ENCODE assay signal across 19 cellular contexts in the genomic region with DNA sequence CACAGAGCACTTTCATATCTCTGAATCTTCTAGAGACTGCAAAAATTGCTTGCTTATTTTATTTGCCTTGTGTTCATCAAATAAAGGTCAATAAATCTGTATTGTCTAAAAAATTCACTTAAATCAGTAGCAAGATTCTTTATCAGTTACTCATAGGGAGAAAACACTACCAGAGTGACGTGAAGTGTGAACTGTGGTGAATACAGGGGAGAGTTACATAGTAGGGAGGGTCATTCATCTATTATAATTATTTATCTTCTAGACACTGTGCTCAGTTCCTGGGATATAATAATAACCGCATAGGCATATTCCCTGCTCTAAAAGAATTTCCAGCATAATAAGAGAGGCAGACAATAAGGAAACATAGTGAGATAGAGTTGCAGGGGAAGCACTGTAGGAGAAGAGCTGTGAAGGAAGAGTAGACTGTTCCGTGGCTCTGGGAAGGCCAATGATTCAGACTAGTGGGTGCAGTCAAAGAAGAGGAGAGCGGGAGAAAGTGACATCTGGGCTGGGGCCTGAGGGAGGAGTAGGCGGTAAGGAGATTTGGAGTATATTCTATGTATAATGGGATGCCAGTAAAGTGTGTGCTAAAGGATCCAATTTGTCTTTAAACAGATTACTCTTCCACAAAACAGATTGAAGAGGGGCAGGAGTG.
A peak's percentile ranks its signal among the peaks of the same experiment; 100 is the strongest.
DNase-seq lines count a peak whose midpoint lies in the region; ATAC-seq and TF ChIP-seq lines count a peak whose summit lies in the region.
"Had no signal": no experiment of that assay in that cellular context is flagged by ENCODE, and none has a peak within 500 bp of the region (broad histone marks: within the 10 kb centered on the region; RNA-seq: fewer than 3 reads in every experiment).

No MANE protein-coding gene starts in this region.

- H3K27me3 Mint-ChIP-seq in activated CD8-positive, alpha-beta T cell treated with anti-CD3 and anti-CD28 coated beads for 36 hours = peaks cover 3% of the 10 kb centered on the region
- H3K27me3 Mint-ChIP-seq in naive thymus-derived CD4-positive, alpha-beta T cell = peaks cover 0 to 9% (median 3%) of the 10 kb centered on the region in 5 donors

- peaks cover 9% of the 10 kb centered on the region for H3K4me1 Mint-ChIP-seq in activated CD8-positive, alpha-beta T cell treated with anti-CD3 and anti-CD28 coated beads for 36 hours (ENCODE audit: low read depth)
- H3K4me1 Mint-ChIP-seq in naive thymus-derived CD4-positive, alpha-beta T cell = peaks cover 6 to 14% (median 12%) of the 10 kb centered on the region in 7 donors
- H3K4me1 Mint-ChIP-seq: CD14-positive monocyte had no signal

- no peak overlapping the region for H3K4me3 ChIP-seq in WERI-Rb-1 (ENCODE audit: low read depth, low read length)
- H3K4me3 ChIP-seq in choroid plexus epithelial cell (ENCODE audit: low read depth, low read length) = no peak overlapping the region
- H3K4me3 ChIP-seq in naive thymus-derived CD4-positive, alpha-beta T cell (ENCODE audit: low read length) = no peak overlapping the region
- H3K4me3 ChIP-seq: BLaER1 had no signal

- H3K9me3 ChIP-seq in WERI-Rb-1 (ENCODE audit: severe bottlenecking) = no peaks in the 10 kb centered on the region
- no peaks in the 10 kb centered on the region for H3K9me3 ChIP-seq in naive thymus-derived CD4-positive, alpha-beta T cell (ENCODE audit: control insufficient read depth in 2 of 3, low read length in 3 of 3)
- H3K9me3 ChIP-seq: BLaER1 had no signal

- no peaks in the 10 kb centered on the region for H3K27me3 ChIP-seq in WERI-Rb-1 (ENCODE audit: insufficient read depth, low read depth, severe bottlenecking)
- H3K27me3 ChIP-seq in naive thymus-derived CD4-positive, alpha-beta T cell (ENCODE audit: control insufficient read depth in 2 of 2, insufficient read depth in 2 of 2, low read length in 2 of 2) = no peaks in the 10 kb centered on the region
- H3K27me3 ChIP-seq: BLaER1 had no signal

- no peak overlapping the region for H3K27ac Mint-ChIP-seq in activated CD8-positive, alpha-beta T cell treated with anti-CD3 and anti-CD28 coated beads for 36 hours
- no peak overlapping the region for H3K27ac Mint-ChIP-seq in naive thymus-derived CD4-positive, alpha-beta T cell
- H3K27ac Mint-ChIP-seq: CD14-positive monocyte; CD4-positive, alpha-beta memory T cell; HFFc6 had no signal

- DNase-seq in NCI-H524 treated with DMSO at 0.1 percent for 48 hours (lab: John Stamatoyannopoulos, UW) = peak; percentile 32
- DNase-seq in WERI-Rb-1 = peak; percentile 28
- peak; percentile 10 for DNase-seq in choroid plexus epithelial cell (ENCODE audit: low read depth)
- peak; percentile 43 for DNase-seq in kidney tubule cell (ENCODE audit: low spot score)
- no peak for DNase-seq in NCI-H187 (lab: John Stamatoyannopoulos, UW)
- no peak for DNase-seq in activated CD8-positive, alpha-beta T cell treated with anti-CD3 and anti-CD28 coated beads for 36 hours
- no peak for DNase-seq in naive thymus-derived CD4-positive, alpha-beta T cell
- DNase-seq: 8988T; CD4-positive, alpha-beta memory T cell; DMS79 treated with DMSO at 0.1 percent for 48 hours; GF-D8; GOT3; H7; HFFc6 had no signal

- POLR2A ChIA-PET in activated CD8-positive, alpha-beta T cell treated with anti-CD3 and anti-CD28 coated beads for 36 hours (lab: Charles Lee) = no interaction called here
- POLR2A ChIA-PET in naive thymus-derived CD4-positive, alpha-beta T cell (lab: Charles Lee) = no interaction called here

- no peaks in the 10 kb centered on the region for H3K9me3 Mint-ChIP-seq in activated CD8-positive, alpha-beta T cell treated with anti-CD3 and anti-CD28 coated beads for 36 hours
- no peaks in the 10 kb centered on the region for H3K9me3 Mint-ChIP-seq in naive thymus-derived CD4-positive, alpha-beta T cell
- H3K9me3 Mint-ChIP-seq: CD4-positive, alpha-beta memory T cell; HFFc6 had no signal

- TF ChIP-seq CTCF in WERI-Rb-1 (IDR thresholded peaks at IDR 0.05; ENCODE audit: low read depth, low read length) (no peak), choroid plexus epithelial cell (conservative IDR thresholded peaks at IDR 0.05; ENCODE audit: low read depth, low read length) (no peak)
- TF ChIP-seq CTCF in activated CD8-positive, alpha-beta T cell treated with anti-CD3 and anti-CD28 coated beads for 36 hours (IDR thresholded peaks at IDR 0.05) = no peak

- CTCF ChIA-PET in activated CD8-positive, alpha-beta T cell treated with anti-CD3 and anti-CD28 coated beads for 36 hours (lab: Charles Lee) = interaction anchor here (1.5 kb wide), 1 partner anchor 12 kb away, joined by 3 read pairs; no protein-coding TSS in a partner anchor
- CTCF ChIA-PET in naive thymus-derived CD4-positive, alpha-beta T cell (lab: Charles Lee) = no interaction called here

- H3K27ac ChIP-seq in WERI-Rb-1 = no peak overlapping the region
- no peak overlapping the region for H3K27ac ChIP-seq in naive thymus-derived CD4-positive, alpha-beta T cell (ENCODE audit: low read depth, low read length)
- H3K27ac ChIP-seq: BLaER1 had no signal

- peaks cover 0 to 8% of the 10 kb centered on the region in 2 donors for H3K4me1 ChIP-seq in naive thymus-derived CD4-positive, alpha-beta T cell (ENCODE audit: control insufficient read depth in 2 of 2, insufficient read depth in 2 of 2, low read length in 2 of 2)

- no peak for ATAC-seq in GM19395 (IDR thresholded peaks at IDR 0.05; ENCODE audit: unreplicated experiment)
- no peak for ATAC-seq in activated CD8-positive, alpha-beta T cell treated with anti-CD3 and anti-CD28 coated beads for 36 hours
- ATAC-seq in naive thymus-derived CD4-positive, alpha-beta T cell = no peak
- ATAC-seq: HCT116, HepG2 had no signal

- intact Hi-C loops in activated CD8-positive, alpha-beta T cell treated with anti-CD3 and anti-CD28 coated beads for 36 hours (cut with micrococcal nuclease) = no loop called here
- intact Hi-C loops in naive thymus-derived CD4-positive, alpha-beta T cell (cut with micrococcal nuclease) = no loop called here

- no peaks in the 10 kb centered on the region for H3K36me3 Mint-ChIP-seq in activated CD8-positive, alpha-beta T cell treated with anti-CD3 and anti-CD28 coated beads for 36 hours (ENCODE audit: low read depth)
- no peaks in the 10 kb centered on the region for H3K36me3 Mint-ChIP-seq in naive thymus-derived CD4-positive, alpha-beta T cell
- H3K36me3 Mint-ChIP-seq: CD14-positive monocyte; CD4-positive, alpha-beta memory T cell had no signal

- H3K36me3 ChIP-seq in WERI-Rb-1 = no peaks in the 10 kb centered on the region
- H3K36me3 ChIP-seq in naive thymus-derived CD4-positive, alpha-beta T cell (ENCODE audit: control insufficient read depth in 2 of 3, insufficient read depth in 3 of 3, low read length in 3 of 3) = no peaks in the 10 kb centered on the region
- H3K36me3 ChIP-seq: BLaER1 had no signal

- H3K4me3 Mint-ChIP-seq in activated CD8-positive, alpha-beta T cell treated with anti-CD3 and anti-CD28 coated beads for 36 hours = no peak overlapping the region
- H3K4me3 Mint-ChIP-seq in naive thymus-derived CD4-positive, alpha-beta T cell = no peak overlapping the region
- H3K4me3 Mint-ChIP-seq: CD14-positive monocyte; CD4-positive, alpha-beta memory T cell; HFFc6 had no signal

Comparison
In these comparisons a context has a peak if more than half of its experiments do, and no peak if none do; other contexts are left out.
1. DNase-seq: peak in NCI-H524 treated with DMSO at 0.1 percent for 48 hours (single experiment), WERI-Rb-1 (single experiment), choroid plexus epithelial cell (single experiment) and kidney tubule cell (single experiment); none in NCI-H187 (0 of 2), activated CD8-positive, alpha-beta T cell treated with anti-CD3 and anti-CD28 coated beads for 36 hours (single experiment) and naive thymus-derived CD4-positive, alpha-beta T cell (0 of 9).